In the genomic region with DNA sequence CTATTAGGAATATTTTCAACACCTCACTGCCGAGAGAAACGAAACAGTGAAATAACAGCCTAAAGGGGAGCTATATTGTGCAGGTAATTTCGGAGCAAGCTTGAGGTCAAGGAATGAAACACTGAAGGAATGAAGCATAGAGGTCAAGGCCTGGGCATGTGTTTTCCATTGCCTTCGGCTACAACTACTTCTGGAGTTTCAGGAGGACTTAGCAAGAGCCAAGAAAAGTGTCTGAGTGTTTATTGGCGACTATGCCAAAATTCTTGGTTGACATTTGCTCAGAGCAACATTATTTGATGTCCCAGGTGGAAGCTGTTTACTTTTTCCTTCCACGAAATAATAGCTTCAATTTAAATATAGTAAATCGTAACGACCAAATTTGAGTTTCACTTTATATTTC, we compare ENCODE assay signal across 1 cellular context.
TF ChIP-seq lines count a peak whose summit lies in the region.

No MANE protein-coding gene starts in this region.

TF ChIP-seq in IMR-90, 13 proteins besides CTCF, POLR2A, EP300 and RAD21:
- TF ChIP-seq, protein P1, sequence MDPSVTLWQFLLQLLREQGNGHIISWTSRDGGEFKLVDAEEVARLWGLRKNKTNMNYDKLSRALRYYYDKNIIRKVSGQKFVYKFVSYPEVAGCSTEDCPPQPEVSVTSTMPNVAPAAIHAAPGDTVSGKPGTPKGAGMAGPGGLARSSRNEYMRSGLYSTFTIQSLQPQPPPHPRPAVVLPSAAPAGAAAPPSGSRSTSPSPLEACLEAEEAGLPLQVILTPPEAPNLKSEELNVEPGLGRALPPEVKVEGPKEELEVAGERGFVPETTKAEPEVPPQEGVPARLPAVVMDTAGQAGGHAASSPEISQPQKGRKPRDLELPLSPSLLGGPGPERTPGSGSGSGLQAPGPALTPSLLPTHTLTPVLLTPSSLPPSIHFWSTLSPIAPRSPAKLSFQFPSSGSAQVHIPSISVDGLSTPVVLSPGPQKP (IDR thresholded peaks at IDR 0.05; ENCODE audit: borderline replicate concordance, low read depth, low read length), result no peak
- TF ChIP-seq BHLHE40 (IDR thresholded peaks at IDR 0.05; ENCODE audit: low read depth, low read length) (no peak), MXI1 (IDR thresholded peaks at IDR 0.05; ENCODE audit: borderline replicate concordance, low read depth, low read length) (no peak), SMC3 (IDR thresholded peaks at IDR 0.05; ENCODE audit: low read depth, low read length) (no peak), MAZ (IDR thresholded peaks at IDR 0.05; ENCODE audit: borderline replicate concordance, low read depth, low read length) (no peak), FOS (IDR thresholded peaks at IDR 0.05; ENCODE audit: low read depth, low read length) (no peak), RCOR1 (IDR thresholded peaks at IDR 0.05; ENCODE audit: insufficient replicate concordance, low read length) (no peak)
- TF ChIP-seq, protein P2, sequence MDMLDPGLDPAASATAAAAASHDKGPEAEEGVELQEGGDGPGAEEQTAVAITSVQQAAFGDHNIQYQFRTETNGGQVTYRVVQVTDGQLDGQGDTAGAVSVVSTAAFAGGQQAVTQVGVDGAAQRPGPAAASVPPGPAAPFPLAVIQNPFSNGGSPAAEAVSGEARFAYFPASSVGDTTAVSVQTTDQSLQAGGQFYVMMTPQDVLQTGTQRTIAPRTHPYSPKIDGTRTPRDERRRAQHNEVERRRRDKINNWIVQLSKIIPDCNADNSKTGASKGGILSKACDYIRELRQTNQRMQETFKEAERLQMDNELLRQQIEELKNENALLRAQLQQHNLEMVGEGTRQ (IDR thresholded peaks at IDR 0.05; ENCODE audit: low read depth, low read length), result no peak
TF ChIP-seq in IMR-90: peak in this region for 0.
